29 cellular contexts compared by ENCODE assay signal in the genomic region with DNA sequence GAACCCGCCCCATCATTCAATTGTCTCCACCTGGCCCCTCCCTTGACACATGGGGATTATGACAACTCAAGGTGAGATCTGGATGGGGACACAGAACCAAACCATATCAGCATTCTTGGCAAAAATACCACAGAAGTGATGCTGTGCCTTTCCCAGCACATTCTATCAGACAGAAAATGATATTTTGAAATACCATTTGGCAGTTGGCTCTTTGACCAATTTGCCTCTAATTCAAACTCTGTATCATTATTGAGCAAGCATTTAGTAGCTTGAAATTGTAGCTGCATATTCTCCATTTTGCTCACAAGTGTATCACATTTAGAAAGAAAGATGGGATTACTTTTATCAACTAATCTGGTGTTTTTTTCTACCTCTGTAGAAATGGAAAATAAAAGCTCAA.
"Had no signal": no experiment of that assay in that cellular context is flagged by ENCODE, and none has a peak within 500 bp of the region (broad histone marks: within the 10 kb centered on the region; RNA-seq: fewer than 3 reads in every experiment).

No MANE protein-coding gene starts in this region.

- DNase-seq: activated CD4-positive, alpha-beta T cell treated with anti-CD3 and anti-CD28 coated beads, Interleukin-2, amount 10 ng/mL, durations not matched to agents 24 days and 14 days; activated CD4-positive, alpha-beta T cell treated with anti-CD3 and anti-CD28 coated beads, Interleukin-2, amount 50 U/mL, for 4 hours; activated CD8-positive, alpha-beta T cell treated with anti-CD3 and anti-CD28 coated beads for 36 hours; activated gamma-delta T cell treated with Interleukin-2 at 50 U/mL for 16 hours; activated naive CD4-positive, alpha-beta T cell treated with anti-CD3 and anti-CD28 coated beads for 36 hours; activated T-cell treated with anti-CD3 and anti-CD28 coated beads, Interleukin-2, amount 50 U/mL, for 24 hours; aorta; brain microvascular endothelial cell; central memory CD4-positive, alpha-beta T cell; MM.1S; MV-4-11; NCI-H1092; NCI-H1436 treated with DMSO at 0.1 percent for 48 hours; NCI-H187; NCI-H2081; NCI-H2171 treated with DMSO at 0.1 percent for 48 hours; NCI-H2227 treated with DMSO at 0.1 percent for 48 hours; NCI-H446; NCI-H510A treated with DMSO at 0.1 percent for 48 hours; NCI-H526 treated with DMSO at 0.1 percent for 48 hours; NCI-H82; SHP77 treated with DMSO at 0.1 percent for 48 hours; SK-N-SH had no signal

- ATAC-seq: activated CD8-positive, alpha-beta T cell treated with anti-CD3 and anti-CD28 coated beads for 36 hours; activated naive CD4-positive, alpha-beta T cell treated with anti-CD3 and anti-CD28 coated beads, Interleukin-2, amount 50 U/mL, for 72 hours; Panc1 had no signal

- H3K4me1 ChIP-seq: SJSA1 had no signal

- H3K27me3 Mint-ChIP-seq: activated CD8-positive, alpha-beta T cell treated with anti-CD3 and anti-CD28 coated beads for 36 hours; activated T-cell treated with anti-CD3 and anti-CD28 coated beads, Interleukin-2, amount 50 U/mL, for 24 hours had no signal

- H3K9me3 Mint-ChIP-seq: T-helper 2 cell treated with Interferon-gamma antibody and Interleukin-4, amounts not matched to agents 5 μg/mL and 100 μg/mL, for 36 hours had no signal

- H3K4me3 ChIP-seq: SJSA1 had no signal

- H3K4me2 ChIP-seq: KMS-11, SK-N-SH had no signal

- H3K27me3 ChIP-seq: brain microvascular endothelial cell, SJSA1 had no signal

- H3K9me3 ChIP-seq: SJSA1 had no signal

- H3K9ac ChIP-seq: KMS-11, SK-N-SH had no signal

- H3K9me2 ChIP-seq: SK-N-SH had no signal

- H3K36me3 ChIP-seq: brain microvascular endothelial cell, SJSA1 had no signal

- H3K4me1 Mint-ChIP-seq: activated CD4-positive, alpha-beta T cell treated with anti-CD3 and anti-CD28 coated beads, Interleukin-2, amount 10 ng/mL, durations not matched to agents 24 days and 14 days had no signal

- H3K27ac ChIP-seq: brain microvascular endothelial cell, KMS-11, SJSA1 had no signal

- H3K4me3 Mint-ChIP-seq: activated CD4-positive, alpha-beta T cell treated with anti-CD3 and anti-CD28 coated beads, Interleukin-2, amount 10 ng/mL, durations not matched to agents 24 days and 14 days; activated CD8-positive, alpha-beta T cell treated with anti-CD3 and anti-CD28 coated beads for 36 hours; activated naive CD4-positive, alpha-beta T cell treated with anti-CD3 and anti-CD28 coated beads for 36 hours; activated T-cell treated with anti-CD3 and anti-CD28 coated beads, Interleukin-2, amount 50 U/mL, for 24 hours; T-helper 1 cell treated with Interleukin-12 subunit alpha and Interleukin-12 subunit beta and Interleukin-4 antibody, amounts not matched to agents 30 μg/mL and 1 μg/mL, for 36 hours; T-helper 2 cell treated with Interferon-gamma antibody and Interleukin-4, amounts not matched to agents 5 μg/mL and 100 μg/mL, for 36 hours had no signal

- H3K27ac Mint-ChIP-seq: activated CD4-positive, alpha-beta T cell treated with anti-CD3 and anti-CD28 coated beads, Interleukin-2, amount 10 ng/mL, durations not matched to agents 24 days and 14 days; activated CD8-positive, alpha-beta T cell treated with anti-CD3 and anti-CD28 coated beads for 36 hours; activated naive CD4-positive, alpha-beta T cell treated with anti-CD3 and anti-CD28 coated beads for 36 hours; activated naive CD4-positive, alpha-beta T cell treated with anti-CD3 and anti-CD28 coated beads, Interleukin-2, amount 50 U/mL, for 72 hours; activated T-cell treated with anti-CD3 and anti-CD28 coated beads, Interleukin-2, amount 50 U/mL, for 24 hours; T-helper 1 cell treated with Interleukin-12 subunit alpha and Interleukin-12 subunit beta and Interleukin-4 antibody, amounts not matched to agents 30 μg/mL and 1 μg/mL, for 36 hours; T-helper 2 cell treated with Interferon-gamma antibody and Interleukin-4, amounts not matched to agents 5 μg/mL and 100 μg/mL, for 36 hours had no signal
